24 cellular contexts compared by ENCODE assay signal in genomic region chr21:38833122-38833521, GRCh38. TPM values are rescaled to one million over a fixed set of nuclear protein-coding genes. Genes with fewer than 3 reads are reported as not detected.
DNase-seq lines count a peak whose midpoint lies in the region; ATAC-seq, FAIRE-seq and TF ChIP-seq lines count a peak whose summit lies in the region.
"Had no signal": no experiment of that assay in that cellular context is flagged by ENCODE, and none has a peak within 500 bp of the region (broad histone marks: within the 10 kb centered on the region; RNA-seq: fewer than 3 reads in every experiment).

No MANE protein-coding gene starts in this region.

- ATAC-seq in K562 (peak; percentile 41; the same call in 2 of the 3 replicates), foreskin keratinocyte (no peak), HG02571 (IDR thresholded peaks at IDR 0.05; ENCODE audit: unreplicated experiment) (no peak)
- no peak for ATAC-seq in activated CD8-positive, alpha-beta memory T cell treated with anti-CD3 and anti-CD28 coated beads, Interleukin-2, amount 10 ng/mL, durations not matched to agents 7 days and 5 days

- no peak overlapping the region for H3K27ac Mint-ChIP-seq in activated CD8-positive, alpha-beta memory T cell treated with anti-CD3 and anti-CD28 coated beads, Interleukin-2, amount 10 ng/mL, durations not matched to agents 7 days and 5 days
- H3K27ac Mint-ChIP-seq: activated CD4-positive, alpha-beta T cell treated with anti-CD3 and anti-CD28 coated beads, Interleukin-2, amount 10 ng/mL, durations not matched to agents 24 days and 14 days; brain; memory B cell had no signal

- H3K9ac ChIP-seq in K562 (ENCODE audit: insufficient read depth in 1 of 2, low read depth in 2 of 2, low read length in 2 of 2), result no peak overlapping the region

- peak in 1 of 2 experiments; percentile 42; a peak in 2 of 4 replicates for TF ChIP-seq RAD21 in K562 (CRISPR knock-in tag; conservative IDR thresholded peaks at IDR 0.05 in 1 of 2, IDR thresholded peaks at IDR 0.05 in 1 of 2)

- no peaks in the 10 kb centered on the region for H3K36me3 ChIP-seq in BE2C
- H3K36me3 ChIP-seq in HEK293 (ENCODE audit: control insufficient read depth in 2 of 2, insufficient read depth in 1 of 2, low read length in 2 of 2), result no peaks in the 10 kb centered on the region
- no peaks in the 10 kb centered on the region for H3K36me3 ChIP-seq in K562 (ENCODE audit: control insufficient read depth, insufficient read depth, low read length)
- H3K36me3 ChIP-seq: HAP-1, ovary, sigmoid colon had no signal

- H3K27me3 ChIP-seq in BE2C, result no peaks in the 10 kb centered on the region
- H3K27me3 ChIP-seq in K562 (ENCODE audit: control insufficient read depth in 2 of 2, insufficient read depth in 2 of 2, low read length in 2 of 2), result no peaks in the 10 kb centered on the region
- H3K27me3 ChIP-seq in foreskin keratinocyte, result no peaks in the 10 kb centered on the region
- H3K27me3 ChIP-seq: ovary, sigmoid colon had no signal

- no peak overlapping the region for H3K4me3 ChIP-seq in BE2C (ENCODE audit: low read depth, low read length)
- no peak overlapping the region for H3K4me3 ChIP-seq in HEK293 (ENCODE audit: low read depth, low read length)
- H3K4me3 ChIP-seq in K562, result no peak overlapping the region
- H3K4me3 ChIP-seq in foreskin fibroblast (ENCODE audit: low read depth in 1 of 2, low read length in 2 of 2), result no peak overlapping the region
- H3K4me3 ChIP-seq: HAP-1, ovary, sigmoid colon had no signal

- H3K27ac ChIP-seq in HEK293 (ENCODE audit: extremely low read depth, low read depth, low read length) (no peak overlapping the region), K562 (ENCODE audit: extremely low read depth, low read depth, low read length) (no peak overlapping the region), foreskin keratinocyte (no peak overlapping the region)
- H3K27ac ChIP-seq: C4-2B, ovary had no signal

- intact Hi-C loops in K562 (cut with micrococcal nuclease), result no loop called here

- H3K9me1 ChIP-seq in K562 (ENCODE audit: control insufficient read depth, insufficient read depth, low read length), result no peaks in the 10 kb centered on the region

- no peaks in the 10 kb centered on the region for H4K20me1 ChIP-seq in K562 (replicated peaks; ENCODE audit: control insufficient read depth, insufficient read depth, low read length)

- H3K4me1 ChIP-seq in BE2C (no peaks in the 10 kb centered on the region), HEK293 (ENCODE audit: control insufficient read depth, insufficient read depth, low read length) (no peaks in the 10 kb centered on the region), K562 (replicated peaks in 1 of 2; ENCODE audit: control insufficient read depth in 2 of 2, insufficient read depth in 2 of 2, low read length in 2 of 2) (peaks cover 2 to 29% of the 10 kb centered on the region in 2 experiments; a peak in 4 of 5 replicates), foreskin keratinocyte (peaks cover 9% of the 10 kb centered on the region)
- H3K4me1 ChIP-seq: HAP-1 had no signal

- H3K4me2 ChIP-seq in K562 (ENCODE audit: insufficient read depth, low read length), result no peak overlapping the region; the same call in 1 of the 2 replicates

- no peak for FAIRE-seq in K562 (lab: Jason Lieb, UNC)
- FAIRE-seq: D721Med, G401.6 had no signal

- no peak for TF ChIP-seq EP300 in K562 (IDR thresholded peaks at IDR 0.05; ENCODE audit: low read length)

- TF ChIP-seq CTCF in BE2C (IDR thresholded peaks at IDR 0.05; ENCODE audit: low read depth, low read length) (peak; percentile 29; the same call in 1 of the 2 replicates), HEK293 (tag by site-specific recombination; IDR thresholded peaks at IDR 0.05) (0 out of 2 replicates have a peak, but pooled peaks have one; percentile 23), K562 (IDR thresholded peaks at IDR 0.05 in 2 of 3, conservative IDR thresholded peaks at IDR 0.05 in 1 of 3; ENCODE audit: insufficient read depth in 2 of 3, low read depth in 1 of 3, low read length in 3 of 3) (peak; percentile 20 to 54 (median 39); a peak in 4 of 6 replicates), foreskin keratinocyte (conservative IDR thresholded peaks at IDR 0.05) (peak; percentile 31), foreskin fibroblast (IDR thresholded peaks at IDR 0.05; ENCODE audit: low read depth, low read length) (no peak)

- no peaks in the 10 kb centered on the region for H3K9me3 Mint-ChIP-seq in activated CD8-positive, alpha-beta memory T cell treated with anti-CD3 and anti-CD28 coated beads, Interleukin-2, amount 10 ng/mL, durations not matched to agents 7 days and 5 days (ENCODE audit: low read depth)
- H3K9me3 Mint-ChIP-seq: memory B cell had no signal

- 41% methylated on average over 3 of the region's 3 CpGs for WGBS in K562 (ENCODE audit: insufficient coverage, low coverage, missing lambda C conversion rate)

- H3K9me3 ChIP-seq in BE2C (no peaks in the 10 kb centered on the region), HEK293 (ENCODE audit: control insufficient read depth, insufficient read depth, low read depth, low read length) (no peaks in the 10 kb centered on the region), K562 (replicated peaks; ENCODE audit: control insufficient read depth, insufficient read depth, low read depth, low read length) (no peaks in the 10 kb centered on the region)
- H3K9me3 ChIP-seq: HAP-1, ovary, sigmoid colon had no signal

- no peaks in the 10 kb centered on the region for H3K79me2 ChIP-seq in K562 (ENCODE audit: control insufficient read depth, insufficient read depth, low read length)

- in situ Hi-C loops in K562 (cut with MboI), result no loop called here

- POLR2A ChIA-PET in HEK293 (lab: Yijun Ruan, JAX) (no interaction called here), K562 (lab: Yijun Ruan, JAX) (interaction anchor here (1.3 to 2.1 kb wide), 2 partner anchors 20 to 26 kb away, joined by 3 to 14 read pairs; no protein-coding TSS in a partner anchor)

- CTCF ChIA-PET in HEK293 (lab: Yijun Ruan, JAX) (no interaction called here), K562 (lab: Yijun Ruan, JAX; ENCODE audit: low intra/inter-chr PET ratio) (no interaction called here)
- CTCF ChIA-PET in activated CD8-positive, alpha-beta memory T cell treated with anti-CD3 and anti-CD28 coated beads, Interleukin-2, amount 10 ng/mL, durations not matched to agents 7 days and 5 days (lab: Charles Lee), result no interaction called here

- H3K4me3 Mint-ChIP-seq in activated CD8-positive, alpha-beta memory T cell treated with anti-CD3 and anti-CD28 coated beads, Interleukin-2, amount 10 ng/mL, durations not matched to agents 7 days and 5 days, result no peak overlapping the region
- H3K4me3 Mint-ChIP-seq: activated CD4-positive, alpha-beta T cell treated with anti-CD3 and anti-CD28 coated beads, Interleukin-2, amount 10 ng/mL, durations not matched to agents 24 days and 14 days; brain; memory B cell had no signal

- peaks cover 9% of the 10 kb centered on the region for H3K4me1 Mint-ChIP-seq in activated CD8-positive, alpha-beta memory T cell treated with anti-CD3 and anti-CD28 coated beads, Interleukin-2, amount 10 ng/mL, durations not matched to agents 7 days and 5 days

- BruUV-seq in K562 (replicated peaks; lab: Mats Ljungman, UMichigan), result no TSS peak

- H3K27me3 Mint-ChIP-seq in activated CD8-positive, alpha-beta memory T cell treated with anti-CD3 and anti-CD28 coated beads, Interleukin-2, amount 10 ng/mL, durations not matched to agents 7 days and 5 days, result peaks cover 5% of the 10 kb centered on the region

- no peaks in the 10 kb centered on the region for H3K36me3 Mint-ChIP-seq in activated CD8-positive, alpha-beta memory T cell treated with anti-CD3 and anti-CD28 coated beads, Interleukin-2, amount 10 ng/mL, durations not matched to agents 7 days and 5 days
- H3K36me3 Mint-ChIP-seq: brain, memory B cell had no signal

- TF ChIP-seq POLR2A in K562 (conservative IDR thresholded peaks at IDR 0.05), result no peak

- no peak for DNase-seq in BE2C
- no peak for DNase-seq in K562 (ENCODE audit: extremely low read depth in 1 of 4, low spot score in 3 of 4)
- no peak for DNase-seq in foreskin keratinocyte
- no peak for DNase-seq in activated CD4-positive, CD25-positive, alpha-beta regulatory T cell treated with anti-CD3 and anti-CD28 coated beads, Interleukin-2, amount 50 U/mL, for 72 hours
- no peak for DNase-seq in foreskin fibroblast
- no peak for DNase-seq in activated CD8-positive, alpha-beta memory T cell treated with anti-CD3 and anti-CD28 coated beads, Interleukin-2, amount 10 ng/mL, durations not matched to agents 7 days and 5 days
- DNase-seq: activated CD4-positive, alpha-beta T cell treated with anti-CD3 and anti-CD28 coated beads, Interleukin-2, amount 10 ng/mL, durations not matched to agents 24 days and 14 days; activated CD8-positive, alpha-beta memory T cell treated with anti-CD3 and anti-CD28 coated beads, Interleukin-2, amount 50 U/mL, for 4 hours; activated effector memory CD4-positive, alpha-beta T cell treated with Interleukin-2 at 50 U/mL for 16 hours; erythroblast; NCI-H1105 treated with DMSO at 0.1 percent for 48 hours; NCI-H2081 treated with DMSO at 0.1 percent for 48 hours; NCI-H446 treated with DMSO at 0.1 percent for 48 hours; ovary; sigmoid colon; SW 1271 had no signal

- peak overlapping the region; percentile 30; the same call in 1 of the 2 replicates for H2AFZ ChIP-seq in K562 (ENCODE audit: low read depth, low read length)

RNA-seq across cellular contexts. Expression of gene ETS2, which starts 27.4 kb away (rescaled TPM):
- 21.9 TPM for polyA plus RNA-seq in BE2C (2012; ENCODE audit: insufficient read depth, insufficient read length, low read depth)
- 11.0 and 16.7 TPM in 2 replicates for total RNA-seq in K562 (2011; cell fraction: chromatin; rRNA removed; ENCODE audit: low replicate concordance)
- total RNA-seq in K562 (2011; cell fraction: nucleolus; rRNA removed), result 10.9 and 16.3 TPM in 2 replicates
- total RNA-seq in K562 (2011; cell fraction: nucleoplasm; rRNA removed), result 9.7 and 11.9 TPM in 2 replicates
- total RNA-seq in K562 (2014; rRNA removed), result 12.2 and 13.1 TPM in 2 replicates
- 11.2 and 11.5 TPM in 2 replicates for total RNA-seq in K562 (2014; rRNA removed; fragmentation: Illumina TruSeq; extraction: Trizol)
- total RNA-seq in K562 (2015; rRNA removed; fragmentation: Illumina TruSeq; extraction: Trizol), result 14.0 and 15.4 TPM in 2 replicates
- total RNA-seq in K562 (2021), result 24.4 and 26.2 TPM in 2 replicates
- 8.7 and 10.5 TPM in 2 replicates for polyA plus RNA-seq in K562 (2011; rRNA removed)
- 5.4 and 6.5 TPM in 2 replicates for polyA plus RNA-seq in K562 (2011; cell fraction: cytosol; rRNA removed)
- 17.0 and 22.9 TPM in 2 replicates for polyA plus RNA-seq in K562 (2011; cell fraction: nucleus; rRNA removed)
- polyA plus RNA-seq in K562 (2012), result 12.5 and 19.4 TPM in 2 replicates
- 17.9 and 24.2 TPM in 2 replicates for polyA plus RNA-seq in K562 (2014; fragmentation: Illumina TruSeq; extraction: Trizol)
- polyA plus RNA-seq in K562 (2014; fragmentation: Nextera tagmentation; extraction: Ambion mirVana), result 1 to 10 TPM; 1.7 to 2.2 TPM
- polyA plus RNA-seq in K562 (2014; rRNA removed), result 12.8 and 13.7 TPM in 2 replicates
- 6.7 and 7.2 TPM in 2 replicates for polyA minus RNA-seq in K562 (2011; rRNA and poly(A)+ RNA removed)
- 7.4 and 11.6 TPM in 2 replicates for polyA minus RNA-seq in K562 (2011; cell fraction: cytosol; rRNA and poly(A)+ RNA removed)
- polyA minus RNA-seq in K562 (2011; cell fraction: nucleus; rRNA and poly(A)+ RNA removed), result 9.2 and 9.9 TPM in 2 replicates
- total RNA-seq in foreskin keratinocyte, result 46.4 and 61.5 TPM in 2 replicates
- 21.4 and 32.5 TPM in 2 replicates for polyA plus RNA-seq in foreskin keratinocyte
- total RNA-seq in activated CD8-positive, alpha-beta memory T cell treated with anti-CD3 and anti-CD28 coated beads, Interleukin-2, amount 10 ng/mL, durations not matched to agents 7 days and 5 days, result 10 to 100 TPM; 13.0 to 33.5 TPM
